ENCODE assay signal across 1 cellular context in genomic region chr12:97148941-97149559, GRCh38.
TF ChIP-seq lines count a peak whose summit lies in the region.

No MANE protein-coding gene starts in this region.

TF ChIP-seq in GM12878, 131 proteins besides CTCF, POLR2A, EP300 and RAD21 (continued from another document):
- no peak for TF ChIP-seq ATF2 (IDR thresholded peaks at IDR 0.05; ENCODE audit: low read length)
- no peak for TF ChIP-seq RB1 (IDR thresholded peaks at IDR 0.05; ENCODE audit: borderline replicate concordance)
- no peak for TF ChIP-seq LARP7 (IDR thresholded peaks at IDR 0.05)
- TF ChIP-seq YY1 (IDR thresholded peaks at IDR 0.05; ENCODE audit: low read depth, low read length) = peak; percentile 66
- no peak for TF ChIP-seq CBFB (IDR thresholded peaks at IDR 0.05; ENCODE audit: low read depth)
- no peak for TF ChIP-seq BACH1 (IDR thresholded peaks at IDR 0.05; ENCODE audit: borderline replicate concordance)
- no peak for TF ChIP-seq HDAC6 (IDR thresholded peaks at IDR 0.05; ENCODE audit: unreplicated experiment)
- TF ChIP-seq SPI1 (IDR thresholded peaks at IDR 0.05; ENCODE audit: borderline replicate concordance, insufficient read depth, low read depth, low read length) = peak; percentile 53; the same call in 1 of the 2 replicates
- TF ChIP-seq POLR2AphosphoS2 (IDR thresholded peaks at IDR 0.05; ENCODE audit: low read depth, low read length) = no peak
- peak; percentile 97 for TF ChIP-seq SMC3 (IDR thresholded peaks at IDR 0.05; ENCODE audit: borderline replicate concordance, low read length)
- no peak for TF ChIP-seq STAT1 (conservative IDR thresholded peaks at IDR 0.05)
- TF ChIP-seq SMARCA5 (IDR thresholded peaks at IDR 0.05) = peak; percentile 38; the same call in 1 of the 2 replicates
- TF ChIP-seq MLLT1 (IDR thresholded peaks at IDR 0.05) = no peak
- TF ChIP-seq ZNF217 (IDR thresholded peaks at IDR 0.05) = no peak
- TF ChIP-seq MYC (IDR thresholded peaks at IDR 0.05; ENCODE audit: insufficient read depth, insufficient read length, insufficient replicate concordance, low read length, severe bottlenecking) = no peak
- no peak for TF ChIP-seq USF2 (IDR thresholded peaks at IDR 0.05; ENCODE audit: borderline replicate concordance, low read depth, low read length)
- no peak for TF ChIP-seq SMAD5 (IDR thresholded peaks at IDR 0.05; ENCODE audit: low read depth)
- TF ChIP-seq EZH2 (IDR thresholded peaks at IDR 0.05; ENCODE audit: borderline replicate concordance, control insufficient read depth, low read depth, low read length) = no peak
- peak; percentile 58; the same call in 1 of the 2 replicates for TF ChIP-seq IRF4 (IDR thresholded peaks at IDR 0.05; ENCODE audit: low read depth, low read length)
- TF ChIP-seq ZSCAN29 (IDR thresholded peaks at IDR 0.05) = no peak
- TF ChIP-seq NFIC (IDR thresholded peaks at IDR 0.05; ENCODE audit: low read depth, low read length) = no peak
- TF ChIP-seq SUPT20H (IDR thresholded peaks at IDR 0.05; ENCODE audit: borderline replicate concordance, control insufficient read depth, low read depth, low read length) = no peak
- TF ChIP-seq E4F1 (IDR thresholded peaks at IDR 0.05; ENCODE audit: borderline replicate concordance, partially characterized antibody) = no peak
- TF ChIP-seq ELK1 (IDR thresholded peaks at IDR 0.05; ENCODE audit: low read depth, low read length) = no peak
- TF ChIP-seq BCL3 (IDR thresholded peaks at IDR 0.05; ENCODE audit: borderline replicate concordance, insufficient read depth, low read depth, low read length, poor library complexity, severe bottlenecking) = no peak
- TF ChIP-seq MEF2A (IDR thresholded peaks at IDR 0.05; ENCODE audit: insufficient read depth, low read depth, low read length) = no peak
- TF ChIP-seq SREBF1 (IDR thresholded peaks at IDR 0.05; ENCODE audit: low read length) = no peak
- no peak for TF ChIP-seq ATF3 (IDR thresholded peaks at IDR 0.05; ENCODE audit: borderline replicate concordance, extremely low read depth, low read depth, low read length)
- TF ChIP-seq NBN (IDR thresholded peaks at IDR 0.05) = no peak
- no peak for TF ChIP-seq ETV6 (conservative IDR thresholded peaks at IDR 0.05 in 1 of 2, IDR thresholded peaks at IDR 0.05 in 1 of 2; ENCODE audit: borderline replicate concordance in 1 of 2, low read depth in 1 of 2)
- TF ChIP-seq HSF1 (IDR thresholded peaks at IDR 0.05; ENCODE audit: low read depth, low read length) = no peak
- no peak for TF ChIP-seq IRF3 (IDR thresholded peaks at IDR 0.05)
- TF ChIP-seq IRF5 (IDR thresholded peaks at IDR 0.05; ENCODE audit: borderline replicate concordance) = no peak
- TF ChIP-seq POLR2AphosphoS5 (IDR thresholded peaks at IDR 0.05; ENCODE audit: low read length) = no peak
